In genomic region chr4:133160853-133161252, GRCh38 we compare ENCODE assay signal across 30 cellular contexts. TPM values are rescaled to one million over a fixed set of nuclear protein-coding genes. Genes with fewer than 3 reads are reported as not detected.
"Had no signal": no experiment of that assay in that cellular context is flagged by ENCODE, and none has a peak within 500 bp of the region (broad histone marks: within the 10 kb centered on the region; RNA-seq: fewer than 3 reads in every experiment).

No MANE protein-coding gene starts in this region.

- H3K4me3 ChIP-seq: pancreas, psoas muscle, right lobe of liver, sigmoid colon, spleen, thoracic aorta, thyroid gland, tibial nerve, upper lobe of left lung, vagina had no signal

- H3K4me1 ChIP-seq: pancreas, psoas muscle, right lobe of liver, sigmoid colon, spleen, thyroid gland, tibial nerve, upper lobe of left lung, vagina had no signal

- H3K27me3 ChIP-seq: right lobe of liver, sigmoid colon, spleen, thyroid gland, tibial nerve, upper lobe of left lung, vagina had no signal

- H3K4me1 Mint-ChIP-seq: naive thymus-derived CD8-positive, alpha-beta T cell; stimulated activated memory B cell treated with anti-CD40 and anti-IgM and Interleukin-4, amounts not matched to agents 10 μg/mL and 1 μg/mL and 100 μg/mL, for 72 hours; stimulated activated naive CD8-positive, alpha-beta T cell treated with anti-CD3 and anti-CD28 coated beads, Interleukin-15, amount 100 ng/mL, for 72 hours had no signal

- H3K4me3 Mint-ChIP-seq: naive thymus-derived CD8-positive, alpha-beta T cell; natural killer cell treated with Interleukin-12 subunit alpha and Interleukin-12 subunit beta and Interleukin-15 and Interleukin-18, amount 100 ng/mL, for 72 hours; nephron progenitor cell; neural crest cell; stimulated activated memory B cell treated with anti-CD40 and anti-IgM and Interleukin-4, amounts not matched to agents 10 μg/mL and 1 μg/mL and 100 μg/mL, for 72 hours; stimulated activated naive CD8-positive, alpha-beta T cell treated with anti-CD3 and anti-CD28 coated beads, Interleukin-15, amount 100 ng/mL, for 72 hours had no signal

- H3K27ac ChIP-seq: neutrophil, pancreas, psoas muscle, right lobe of liver, sigmoid colon, spleen, thoracic aorta, thyroid gland, upper lobe of left lung, vagina had no signal

- H3K36me3 ChIP-seq: neutrophil, pancreas, right lobe of liver, sigmoid colon, spleen, thoracic aorta, thyroid gland, tibial nerve, upper lobe of left lung, vagina had no signal

- DNase-seq: naive thymus-derived CD8-positive, alpha-beta T cell; nephron progenitor cell; nucleus accumbens; pancreas; psoas muscle; right cardiac atrium; right lobe of liver; sigmoid colon; small intestine; spleen; stimulated activated CD4-positive, alpha-beta T cell treated with anti-CD3 and anti-CD28 coated beads, Interleukin-12 subunit alpha, Interleukin-12 subunit beta, amount 100 ng/mL, for 4 hours; stimulated activated CD4-positive, alpha-beta T cell treated with anti-CD3 and anti-CD28 coated beads, Interleukin-1b, Interleukin-23, amount 100 ng/mL, for 48 hours; stimulated activated CD4-positive, alpha-beta T cell treated with anti-CD3 and anti-CD28 coated beads, Interleukin-4, amount 100 ng/mL, for 1 hour; stimulated activated CD4-positive, alpha-beta T cell treated with anti-CD3 and anti-CD28 coated beads, Interleukin-4, amount 100 ng/mL, for 4 hours; stimulated activated CD8-positive, alpha-beta memory T cell treated with anti-CD3 and anti-CD28 coated beads, Interleukin-4, amount 100 ng/mL, for 48 hours; stimulated activated naive CD4-positive, alpha-beta T cell; stimulated activated naive CD8-positive, alpha-beta T cell treated with anti-CD3 and anti-CD28 coated beads, Interleukin-15, amount 100 ng/mL, for 72 hours; stimulated activated naive CD8-positive, alpha-beta T cell treated with anti-CD3 and anti-CD28 coated beads, Interleukin-15, Interleukin-2, amounts not matched to agents 100 U/mL and 50 U/mL, for 24 hours; substantia nigra; thyroid gland; trophoblast cell; upper lobe of left lung had no signal

- H3K36me3 Mint-ChIP-seq: naive thymus-derived CD8-positive, alpha-beta T cell; natural killer cell treated with Interleukin-12 subunit alpha and Interleukin-12 subunit beta and Interleukin-15 and Interleukin-18, amount 100 ng/mL, for 72 hours; stimulated activated memory B cell treated with anti-CD40 and anti-IgM and Interleukin-4, amounts not matched to agents 10 μg/mL and 1 μg/mL and 100 μg/mL, for 72 hours had no signal

- H3K27me3 Mint-ChIP-seq: naive thymus-derived CD8-positive, alpha-beta T cell; natural killer cell treated with Interleukin-12 subunit alpha and Interleukin-12 subunit beta and Interleukin-15 and Interleukin-18, amount 100 ng/mL, for 72 hours; stimulated activated memory B cell treated with anti-CD40 and anti-IgM and Interleukin-4, amounts not matched to agents 10 μg/mL and 1 μg/mL and 100 μg/mL, for 72 hours; stimulated activated naive CD8-positive, alpha-beta T cell treated with anti-CD3 and anti-CD28 coated beads, Interleukin-15, amount 100 ng/mL, for 72 hours had no signal

- H3K9me3 Mint-ChIP-seq: naive thymus-derived CD8-positive, alpha-beta T cell; natural killer cell treated with Interleukin-12 subunit alpha and Interleukin-12 subunit beta and Interleukin-15 and Interleukin-18, amount 100 ng/mL, for 72 hours; nephron progenitor cell; neural crest cell; stimulated activated memory B cell treated with anti-CD40 and anti-IgM and Interleukin-4, amounts not matched to agents 10 μg/mL and 1 μg/mL and 100 μg/mL, for 72 hours; stimulated activated naive CD8-positive, alpha-beta T cell treated with anti-CD3 and anti-CD28 coated beads, Interleukin-15, amount 100 ng/mL, for 72 hours had no signal

- H3K9me3 ChIP-seq: neutrophil, pancreas, psoas muscle, right lobe of liver, sigmoid colon, spleen, thoracic aorta, thyroid gland, tibial nerve, upper lobe of left lung, vagina had no signal

- H3K27ac Mint-ChIP-seq: naive thymus-derived CD8-positive, alpha-beta T cell; natural killer cell treated with Interleukin-12 subunit alpha and Interleukin-12 subunit beta and Interleukin-15 and Interleukin-18, amount 100 ng/mL, for 72 hours; nephron progenitor cell; progenitor cell of endocrine pancreas; stimulated activated memory B cell treated with anti-CD40 and anti-IgM and Interleukin-4, amounts not matched to agents 10 μg/mL and 1 μg/mL and 100 μg/mL, for 72 hours; stimulated activated naive CD8-positive, alpha-beta T cell treated with anti-CD3 and anti-CD28 coated beads, Interleukin-15, amount 100 ng/mL, for 72 hours had no signal

RNA-seq across cellular contexts. Expression of gene PCDH10, which starts 11.8 kb away (rescaled TPM):
- total RNA-seq: naive thymus-derived CD8-positive, alpha-beta T cell; natural killer cell treated with Interleukin-12 subunit alpha and Interleukin-12 subunit beta and Interleukin-15 and Interleukin-18, amount 100 ng/mL, for 72 hours had no signal
- polyA plus RNA-seq: naive thymus-derived CD8-positive, alpha-beta T cell had no signal
